Comparison of ENCODE assay signal across 13 cellular contexts in genomic region chr16:1430759-1431496, GRCh38. TPM values are rescaled to one million over a fixed set of nuclear protein-coding genes. Genes with fewer than 3 reads are reported as not detected.
A peak's percentile ranks its signal among the peaks of the same experiment; 100 is the strongest.
DNase-seq lines count a peak whose midpoint lies in the region; TF ChIP-seq lines count a peak whose summit lies in the region.
"Had no signal": no experiment of that assay in that cellular context is flagged by ENCODE, and none has a peak within 500 bp of the region (broad histone marks: within the 10 kb centered on the region; RNA-seq: fewer than 3 reads in every experiment).

PERCC1 (plus strand) TSS chr16:1431078; CDS start chr16:1432594, 1,516 bp downstream.

- no peak within 1 kb of the TSS for H2AK5ac ChIP-seq in mesenchymal stem cell (ENCODE audit: low read length, severe bottlenecking)

- H3K36me3 ChIP-seq in neural progenitor cell (no peaks in the 10 kb centered on the region), mesenchymal stem cell (ENCODE audit: control insufficient read depth in 1 of 2, insufficient read depth in 2 of 2, low read depth in 1 of 2, low read length in 2 of 2) (no peaks in the 10 kb centered on the region)
- H3K36me3 ChIP-seq: neutrophil had no signal

- no peaks in the 10 kb centered on the region for H3K79me2 ChIP-seq in neural progenitor cell (ENCODE audit: low read depth)

- no peaks in the 10 kb centered on the region for H3K9me3 Mint-ChIP-seq in activated naive CD8-positive, alpha-beta T cell treated with anti-CD3 and anti-CD28 coated beads for 36 hours
- no peaks in the 10 kb centered on the region for H3K9me3 Mint-ChIP-seq in neural progenitor cell
- H3K9me3 Mint-ChIP-seq: activated T-helper 17 cell treated with anti-CD3 and anti-CD28 coated beads, Interleukin-2, amount 50 U/mL, for 72 hours had no signal

- no peak within 1 kb of the TSS for H3K14ac ChIP-seq in mesenchymal stem cell (ENCODE audit: low read length in 2 of 2)

- no peaks in the 10 kb centered on the region for H4K20me1 ChIP-seq in neural progenitor cell (ENCODE audit: low read depth)

- H3K23ac ChIP-seq in mesenchymal stem cell (ENCODE audit: low read length in 2 of 2) = no peak within 1 kb of the TSS

- H2BK12ac ChIP-seq in mesenchymal stem cell (ENCODE audit: low read length in 2 of 2) = no peak within 1 kb of the TSS

- H3K9ac ChIP-seq in neural progenitor cell (no peak within 1 kb of the TSS), mesenchymal stem cell (ENCODE audit: low read length) (no peak within 1 kb of the TSS)

- H2BK15ac ChIP-seq in mesenchymal stem cell (ENCODE audit: low read depth, poor library complexity, severe bottlenecking) = no peak within 1 kb of the TSS

- H3K27me3 Mint-ChIP-seq in activated naive CD8-positive, alpha-beta T cell treated with anti-CD3 and anti-CD28 coated beads for 36 hours = no peaks in the 10 kb centered on the region
- H3K27me3 Mint-ChIP-seq in neural progenitor cell (ENCODE audit: insufficient read depth, low read depth) = no peaks in the 10 kb centered on the region
- H3K27me3 Mint-ChIP-seq: activated T-helper 17 cell treated with anti-CD3 and anti-CD28 coated beads, Interleukin-2, amount 50 U/mL, for 72 hours had no signal

- no peak within 1 kb of the TSS for H2BK120ac ChIP-seq in mesenchymal stem cell (ENCODE audit: low read depth, low read length)

- H3K4me2 ChIP-seq in neural progenitor cell = no peak within 1 kb of the TSS
- H3K4me2 ChIP-seq in mesenchymal stem cell (ENCODE audit: low read length, poor library complexity, severe bottlenecking) = no peak within 1 kb of the TSS

- H3K4me1 ChIP-seq in neural progenitor cell (peaks cover 6% of the 10 kb centered on the region), mesenchymal stem cell (ENCODE audit: control insufficient read depth, insufficient read depth, low read depth, low read length) (no peaks in the 10 kb centered on the region)

- no peak within 1 kb of the TSS for H3K18ac ChIP-seq in mesenchymal stem cell (ENCODE audit: low read depth in 1 of 2, low read length in 2 of 2)

- H3K36me3 Mint-ChIP-seq in activated naive CD8-positive, alpha-beta T cell treated with anti-CD3 and anti-CD28 coated beads for 36 hours = no peaks in the 10 kb centered on the region
- no peaks in the 10 kb centered on the region for H3K36me3 Mint-ChIP-seq in neural progenitor cell

- peak within 1 kb of the TSS; percentile 69 for H3K4me3 Mint-ChIP-seq in activated naive CD8-positive, alpha-beta T cell treated with anti-CD3 and anti-CD28 coated beads for 36 hours
- peak within 1 kb of the TSS; percentile 74 for H3K4me3 Mint-ChIP-seq in neural progenitor cell
- H3K4me3 Mint-ChIP-seq: activated T-helper 17 cell treated with anti-CD3 and anti-CD28 coated beads, Interleukin-2, amount 50 U/mL, for 72 hours had no signal

- no peak within 1 kb of the TSS for H3K4ac ChIP-seq in mesenchymal stem cell (ENCODE audit: low read depth in 1 of 2, low read length in 2 of 2)

- WGBS in mesenchymal stem cell = 87% methylated on average over 35 of the region's 35 CpGs

- H3K27ac ChIP-seq in neural progenitor cell (no peak within 1 kb of the TSS), mesenchymal stem cell (ENCODE audit: low read length, poor library complexity, severe bottlenecking) (no peak within 1 kb of the TSS)
- H3K27ac ChIP-seq: neutrophil had no signal

- no peak within 1 kb of the TSS for H3K4me3 ChIP-seq in neural progenitor cell
- H3K4me3 ChIP-seq in mesenchymal stem cell (ENCODE audit: insufficient read depth in 1 of 2, low read depth in 1 of 2, low read length in 2 of 2) = no peak within 1 kb of the TSS

- no peaks in the 10 kb centered on the region for H3K4me1 Mint-ChIP-seq in activated naive CD8-positive, alpha-beta T cell treated with anti-CD3 and anti-CD28 coated beads for 36 hours
- peaks cover 16% of the 10 kb centered on the region for H3K4me1 Mint-ChIP-seq in neural progenitor cell
- H3K4me1 Mint-ChIP-seq: activated T-helper 17 cell treated with anti-CD3 and anti-CD28 coated beads, Interleukin-2, amount 50 U/mL, for 72 hours had no signal

- H3K9me3 ChIP-seq in neural progenitor cell (ENCODE audit: low read depth) = no peaks in the 10 kb centered on the region
- no peaks in the 10 kb centered on the region for H3K9me3 ChIP-seq in mesenchymal stem cell (ENCODE audit: control insufficient read depth, low read length)
- H3K9me3 ChIP-seq: neutrophil had no signal

- no peak within 1 kb of the TSS for H2AFZ ChIP-seq in neural progenitor cell (replicated peaks)
- no peak within 1 kb of the TSS for H2AFZ ChIP-seq in mesenchymal stem cell (ENCODE audit: low read depth, low read length)

- no peaks in the 10 kb centered on the region for H3K27me3 ChIP-seq in neural progenitor cell
- H3K27me3 ChIP-seq in mesenchymal stem cell (ENCODE audit: control insufficient read depth in 1 of 2, insufficient read depth in 1 of 2, low read length in 2 of 2) = peaks cover 9 to 38% of the 10 kb centered on the region in 2 experiments

- no peak within 1 kb of the TSS for H4K8ac ChIP-seq in mesenchymal stem cell (ENCODE audit: low read length)

- TF ChIP-seq CTCF in neural progenitor cell (IDR thresholded peaks at IDR 0.05) = no peak

- H2BK5ac ChIP-seq in mesenchymal stem cell (ENCODE audit: low read depth, low read length, poor library complexity, severe bottlenecking) = no peak within 1 kb of the TSS

- H3K27ac Mint-ChIP-seq in activated naive CD8-positive, alpha-beta T cell treated with anti-CD3 and anti-CD28 coated beads for 36 hours = peak within 1 kb of the TSS; percentile 78
- H3K27ac Mint-ChIP-seq in neural progenitor cell = peak within 1 kb of the TSS; percentile 81
- H3K27ac Mint-ChIP-seq: activated T-helper 17 cell treated with anti-CD3 and anti-CD28 coated beads, Interleukin-2, amount 50 U/mL, for 72 hours had no signal

- no peak within 1 kb of the TSS for H4K91ac ChIP-seq in mesenchymal stem cell (ENCODE audit: low read length)

- H3K79me1 ChIP-seq in mesenchymal stem cell (replicated peaks; ENCODE audit: low read length, poor library complexity, severe bottlenecking) = no peaks in the 10 kb centered on the region

- DNase-seq in NCI-H1436 (lab: John Stamatoyannopoulos, UW) (peak; percentile 52), NCI-H1436 treated with DMSO at 0.1 percent for 48 hours (lab: John Stamatoyannopoulos, UW) (no peak), NCI-H1694 treated with DMSO at 0.1 percent for 48 hours (lab: John Stamatoyannopoulos, UW) (peak; percentile 45), neural progenitor cell (ENCODE audit: low spot score) (no peak), anterior cingulate cortex (lab: John Stamatoyannopoulos, UW) (no peak), mesenchymal stem cell (no peak), NCI-H128 (lab: John Stamatoyannopoulos, UW; ENCODE audit: unreplicated experiment) (no peak)
- DNase-seq in activated naive CD8-positive, alpha-beta T cell treated with anti-CD3 and anti-CD28 coated beads for 36 hours = no peak
- DNase-seq: effector CD4-positive, alpha-beta T cell; OCI-M1; trophoblast cell had no signal

- no peaks in the 10 kb centered on the region for H3F3A ChIP-seq in neural progenitor cell (ENCODE audit: low read depth)

RNA-seq across cellular contexts. Expression of gene PERCC1, which starts in this region (rescaled TPM):
- total RNA-seq in activated naive CD8-positive, alpha-beta T cell treated with anti-CD3 and anti-CD28 coated beads for 36 hours = under 1 TPM; 0.25 to 0.40 TPM
- 1.1 TPM in 1 of 2 replicates, not detected in the other for total RNA-seq in neural progenitor cell (ENCODE audit: low replicate concordance)
- polyA plus RNA-seq in mesenchymal stem cell (2013, experiment 1 of 2) = not detected
- not detected for polyA plus RNA-seq in mesenchymal stem cell (2013, experiment 2 of 2)
- total RNA-seq: activated T-helper 17 cell treated with anti-CD3 and anti-CD28 coated beads, Interleukin-2, amount 50 U/mL, for 72 hours had no signal

Comparison
In these comparisons a context has a peak if more than half of its experiments do, and no peak if none do; other contexts are left out.
1. DNase-seq: peak in NCI-H1436 (single experiment) and NCI-H1694 treated with DMSO at 0.1 percent for 48 hours (single experiment); none in NCI-H1436 treated with DMSO at 0.1 percent for 48 hours (single experiment), activated naive CD8-positive, alpha-beta T cell treated with anti-CD3 and anti-CD28 coated beads for 36 hours (single experiment), neural progenitor cell (single experiment), anterior cingulate cortex (0 of 58), mesenchymal stem cell (single experiment) and NCI-H128 (single experiment).